16 cellular contexts compared by ENCODE assay signal in the genomic region with DNA sequence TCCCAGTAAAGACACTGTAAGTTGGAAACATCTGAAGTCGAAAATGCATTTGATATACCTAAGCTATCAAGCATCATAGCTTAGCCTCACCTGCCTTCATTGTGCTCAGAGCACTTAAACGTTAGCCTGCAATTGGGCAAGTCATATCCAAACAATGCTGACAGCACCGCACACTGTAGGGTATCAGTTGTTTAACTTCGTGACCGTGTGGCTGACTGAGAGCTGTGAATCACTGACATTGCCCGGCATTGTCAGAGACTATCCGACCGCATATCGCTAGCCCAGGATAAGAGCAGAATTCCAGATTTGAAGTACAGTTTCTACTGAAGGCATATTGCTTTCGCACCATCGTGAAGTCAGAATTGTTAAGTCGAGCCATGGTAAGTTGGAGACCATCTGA. TPM values are rescaled to one million over a fixed set of nuclear protein-coding genes. Genes with fewer than 3 reads are reported as not detected.
DNase-seq lines count a peak whose midpoint lies in the region; ATAC-seq lines count a peak whose summit lies in the region.
"Had no signal": no experiment of that assay in that cellular context is flagged by ENCODE, and none has a peak within 500 bp of the region (broad histone marks: within the 10 kb centered on the region; RNA-seq: fewer than 3 reads in every experiment).

No MANE protein-coding gene starts in this region.

- peaks cover 92% of the 10 kb centered on the region for H3K4me1 Mint-ChIP-seq in activated naive CD4-positive, alpha-beta T cell treated with anti-CD3 and anti-CD28 coated beads, Interleukin-2, amount 50 U/mL, for 24 hours
- peaks cover 52% of the 10 kb centered on the region for H3K4me1 Mint-ChIP-seq in activated T-helper 17 cell treated with anti-CD3 and anti-CD28 coated beads, Interleukin-2, amount 50 U/mL, for 72 hours
- peaks cover 98% of the 10 kb centered on the region for H3K4me1 Mint-ChIP-seq in stimulated activated naive CD8-positive, alpha-beta T cell treated with anti-CD3 and anti-CD28 coated beads, Interleukin-15, amount 100 ng/mL, for 72 hours

- no peak for DNase-seq in activated naive CD4-positive, alpha-beta T cell (lab: John Stamatoyannopoulos, UW)
- DNase-seq in NCI-H345 treated with DMSO at 0.1 percent for 48 hours (lab: John Stamatoyannopoulos, UW; ENCODE audit: unreplicated experiment) (peak; percentile 46), activated gamma-delta T cell treated with Interleukin-2 at 50 U/mL for 16 hours (no peak), DMS153 (lab: John Stamatoyannopoulos, UW) (no peak)
- no peak for DNase-seq in stimulated activated naive CD8-positive, alpha-beta T cell treated with anti-CD3 and anti-CD28 coated beads, Interleukin-15, amount 100 ng/mL, for 72 hours
- DNase-seq: brain microvascular endothelial cell; NCI-H146; NCI-H446; Right ventricle myocardium superior; spleen; stimulated activated CD8-positive, alpha-beta memory T cell treated with anti-CD3 and anti-CD28 coated beads, Interleukin-4, amount 100 ng/mL, for 48 hours; testis had no signal

- ATAC-seq in activated T-helper 17 cell treated with anti-CD3 and anti-CD28 coated beads, Interleukin-2, amount 50 U/mL, for 72 hours (replicated peaks) = peak; percentile 10
- no peak for ATAC-seq in stimulated activated naive CD8-positive, alpha-beta T cell treated with anti-CD3 and anti-CD28 coated beads, Interleukin-15, amount 100 ng/mL, for 72 hours
- ATAC-seq: HCT116, psoas muscle had no signal

- H3K9me3 Mint-ChIP-seq in activated naive CD4-positive, alpha-beta T cell treated with anti-CD3 and anti-CD28 coated beads, Interleukin-2, amount 50 U/mL, for 24 hours = no peaks in the 10 kb centered on the region
- no peaks in the 10 kb centered on the region for H3K9me3 Mint-ChIP-seq in activated T-helper 17 cell treated with anti-CD3 and anti-CD28 coated beads, Interleukin-2, amount 50 U/mL, for 72 hours
- no peaks in the 10 kb centered on the region for H3K9me3 Mint-ChIP-seq in stimulated activated naive CD8-positive, alpha-beta T cell treated with anti-CD3 and anti-CD28 coated beads, Interleukin-15, amount 100 ng/mL, for 72 hours

- peak overlapping the region; percentile 99 for H3K27ac Mint-ChIP-seq in activated naive CD4-positive, alpha-beta T cell treated with anti-CD3 and anti-CD28 coated beads, Interleukin-2, amount 50 U/mL, for 24 hours
- peak overlapping the region; percentile 80 for H3K27ac Mint-ChIP-seq in activated T-helper 17 cell treated with anti-CD3 and anti-CD28 coated beads, Interleukin-2, amount 50 U/mL, for 72 hours
- peak overlapping the region; percentile 35 to 61 for H3K27ac Mint-ChIP-seq in stimulated activated naive CD8-positive, alpha-beta T cell treated with anti-CD3 and anti-CD28 coated beads, Interleukin-15, amount 100 ng/mL, for 72 hours

- H3K36me3 Mint-ChIP-seq in activated naive CD4-positive, alpha-beta T cell treated with anti-CD3 and anti-CD28 coated beads, Interleukin-2, amount 50 U/mL, for 24 hours = peaks cover 7% of the 10 kb centered on the region
- H3K36me3 Mint-ChIP-seq in activated T-helper 17 cell treated with anti-CD3 and anti-CD28 coated beads, Interleukin-2, amount 50 U/mL, for 72 hours (ENCODE audit: low read depth) = peaks cover 28% of the 10 kb centered on the region

- no peaks in the 10 kb centered on the region for H3K27me3 Mint-ChIP-seq in activated naive CD4-positive, alpha-beta T cell treated with anti-CD3 and anti-CD28 coated beads, Interleukin-2, amount 50 U/mL, for 24 hours
- no peaks in the 10 kb centered on the region for H3K27me3 Mint-ChIP-seq in activated T-helper 17 cell treated with anti-CD3 and anti-CD28 coated beads, Interleukin-2, amount 50 U/mL, for 72 hours
- H3K27me3 Mint-ChIP-seq in stimulated activated naive CD8-positive, alpha-beta T cell treated with anti-CD3 and anti-CD28 coated beads, Interleukin-15, amount 100 ng/mL, for 72 hours = no peaks in the 10 kb centered on the region

- peak overlapping the region; percentile 44 for H3K4me3 Mint-ChIP-seq in activated naive CD4-positive, alpha-beta T cell treated with anti-CD3 and anti-CD28 coated beads, Interleukin-2, amount 50 U/mL, for 24 hours
- peak overlapping the region; percentile 43 for H3K4me3 Mint-ChIP-seq in activated T-helper 17 cell treated with anti-CD3 and anti-CD28 coated beads, Interleukin-2, amount 50 U/mL, for 72 hours
- H3K4me3 Mint-ChIP-seq in stimulated activated naive CD8-positive, alpha-beta T cell treated with anti-CD3 and anti-CD28 coated beads, Interleukin-15, amount 100 ng/mL, for 72 hours = peak overlapping the region in 1 of 2 donors; percentile 12

RNA-seq across cellular contexts. Expression of gene GALNT2, which starts 41.5 kb away (rescaled TPM):
- total RNA-seq in activated T-helper 17 cell treated with anti-CD3 and anti-CD28 coated beads, Interleukin-2, amount 50 U/mL, for 72 hours = 10 to 100 TPM; 49.7 to 53.6 TPM

Comparison
In these comparisons a context has a peak if more than half of its experiments do, and no peak if none do; other contexts are left out.
1. H3K27ac Mint-ChIP-seq: peak in every context shown above with its lines; median percentile 99 in activated naive CD4-positive, alpha-beta T cell treated with anti-CD3 and anti-CD28 coated beads, Interleukin-2, amount 50 U/mL, for 24 hours; 80 in activated T-helper 17 cell treated with anti-CD3 and anti-CD28 coated beads, Interleukin-2, amount 50 U/mL, for 72 hours; 48 in stimulated activated naive CD8-positive, alpha-beta T cell treated with anti-CD3 and anti-CD28 coated beads, Interleukin-15, amount 100 ng/mL, for 72 hours.